ENCODE assay signal across 1 cellular context in the genomic region with DNA sequence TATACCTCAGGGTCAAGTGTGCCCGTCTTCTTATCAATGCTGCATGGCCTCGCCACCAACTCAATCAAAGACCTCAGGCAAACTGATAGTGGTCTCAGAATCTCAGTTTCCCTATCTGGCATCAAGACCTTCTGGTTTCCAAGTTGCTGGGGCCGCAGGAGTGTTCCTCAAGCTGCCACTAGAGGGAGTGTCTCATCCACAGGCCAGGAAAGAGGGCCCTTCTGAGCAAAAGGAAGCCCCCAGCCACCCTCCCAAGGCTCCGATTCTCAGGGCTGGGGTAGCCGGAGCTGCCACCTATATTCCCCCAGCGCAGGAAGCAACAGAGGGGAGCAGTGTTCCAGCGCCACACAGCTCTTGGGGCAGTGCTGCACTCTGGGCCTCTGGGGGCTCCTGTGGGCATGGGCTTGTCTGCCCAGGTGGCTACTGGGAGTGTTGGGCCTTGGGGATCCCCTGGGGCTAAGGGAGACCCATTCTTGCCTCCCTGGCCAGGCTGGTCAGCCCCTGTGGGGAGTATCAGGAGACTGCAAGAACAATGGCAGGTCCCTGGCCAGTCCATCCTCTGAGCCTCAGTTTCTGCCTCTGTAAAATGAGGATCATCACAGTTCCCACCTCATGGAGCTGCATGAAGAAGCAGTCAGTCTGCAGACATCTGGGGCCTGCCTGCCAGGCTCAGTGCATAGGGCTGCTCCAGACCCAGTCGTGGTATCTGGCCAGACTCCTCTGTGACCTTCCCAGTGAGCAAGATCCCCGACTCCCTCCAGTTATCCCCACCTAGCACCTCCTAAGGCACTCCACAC.
TF ChIP-seq lines count a peak whose summit lies in the region.

No MANE protein-coding gene starts in this region.

TF ChIP-seq in GM23338, 12 proteins besides CTCF, POLR2A, EP300 and RAD21 (continued from another document):
- TF ChIP-seq ETS1 (IDR thresholded peaks at IDR 0.05) (no peak), EZH2phosphoT487 (IDR thresholded peaks at IDR 0.05; ENCODE audit: unreplicated experiment) (no peak), NANOG (IDR thresholded peaks at IDR 0.05; ENCODE audit: borderline replicate concordance) (no peak)
